Comparison of ENCODE assay signal across 2 cellular contexts in genomic region chr20:367486-367887, GRCh38.
TF ChIP-seq lines count a peak whose summit lies in the region.

No MANE protein-coding gene starts in this region.

TF ChIP-seq in IMR-90, 13 proteins besides CTCF, POLR2A, EP300 and RAD21:
- TF ChIP-seq BHLHE40 (IDR thresholded peaks at IDR 0.05; ENCODE audit: low read depth, low read length) (no peak), ELK1 (IDR thresholded peaks at IDR 0.05; ENCODE audit: borderline replicate concordance, low read depth, low read length) (no peak), MAFK (IDR thresholded peaks at IDR 0.05; ENCODE audit: low read depth, low read length) (no peak), CEBPB (IDR thresholded peaks at IDR 0.05; ENCODE audit: low read depth, low read length) (no peak), RCOR1 (IDR thresholded peaks at IDR 0.05; ENCODE audit: insufficient replicate concordance, low read length) (no peak), MXI1 (IDR thresholded peaks at IDR 0.05; ENCODE audit: borderline replicate concordance, low read depth, low read length) (no peak), MAZ (IDR thresholded peaks at IDR 0.05; ENCODE audit: borderline replicate concordance, low read depth, low read length) (no peak), SMC3 (IDR thresholded peaks at IDR 0.05; ENCODE audit: low read depth, low read length) (no peak), RFX5 (IDR thresholded peaks at IDR 0.05; ENCODE audit: low read depth, low read length) (no peak), NFE2L2 (IDR thresholded peaks at IDR 0.05; ENCODE audit: low read depth, low read length) (no peak), USF2 (IDR thresholded peaks at IDR 0.05; ENCODE audit: low read depth, low read length) (no peak), CHD1 (IDR thresholded peaks at IDR 0.05; ENCODE audit: low read depth, low read length) (no peak)

TF ChIP-seq in WTC11, 78 proteins besides CTCF, POLR2A, EP300 and RAD21:
- TF ChIP-seq PRDM15 (CRISPR knock-in tag; IDR thresholded peaks at IDR 0.05) (0 out of 2 replicates have a peak, but pooled peaks have one; percentile 48), TP53 (CRISPR knock-in tag; IDR thresholded peaks at IDR 0.05) (no peak), CDX4 (CRISPR knock-in tag; IDR thresholded peaks at IDR 0.05; ENCODE audit: borderline replicate concordance) (no peak), MYBL2 (CRISPR knock-in tag; IDR thresholded peaks at IDR 0.05) (no peak)
